In the genomic region with DNA sequence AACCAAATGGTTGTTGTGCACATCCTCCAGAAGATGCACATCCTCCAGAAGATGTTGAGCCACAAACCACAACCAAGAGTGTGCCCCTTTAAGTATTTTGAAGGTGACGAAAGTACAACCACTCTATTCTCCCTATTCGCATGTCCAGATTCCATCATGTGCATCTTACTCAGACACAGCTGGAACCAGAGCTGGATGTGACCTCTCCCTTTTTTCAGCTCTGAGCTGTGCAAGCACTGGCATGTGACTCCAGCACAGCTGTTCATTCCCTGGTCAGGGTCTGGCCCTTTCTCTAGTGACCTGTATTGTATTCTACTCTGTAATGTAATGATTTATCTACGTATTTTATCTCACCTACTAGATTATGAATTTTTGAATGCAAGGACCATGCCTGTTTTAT, we compare ENCODE assay signal across 15 cellular contexts. TPM values are rescaled to one million over a fixed set of nuclear protein-coding genes. Genes with fewer than 3 reads are reported as not detected.
A peak's percentile ranks its signal among the peaks of the same experiment; 100 is the strongest.
DNase-seq lines count a peak whose midpoint lies in the region; ATAC-seq and TF ChIP-seq lines count a peak whose summit lies in the region.
"Had no signal": no experiment of that assay in that cellular context is flagged by ENCODE, and none has a peak within 500 bp of the region (broad histone marks: within the 10 kb centered on the region; RNA-seq: fewer than 3 reads in every experiment).

No MANE protein-coding gene starts in this region.

- TF ChIP-seq POLR2A in gastroesophageal sphincter (IDR thresholded peaks at IDR 0.05) (no peak), gastrocnemius medialis (IDR thresholded peaks at IDR 0.05) (no peak), esophagus muscularis mucosa (IDR thresholded peaks at IDR 0.05; ENCODE audit: low read depth) (no peak)

- no peak for TF ChIP-seq EP300 in gastroesophageal sphincter (IDR thresholded peaks at IDR 0.05)
- no peak for TF ChIP-seq EP300 in esophagus muscularis mucosa (IDR thresholded peaks at IDR 0.05)

- H3K27ac ChIP-seq in gastroesophageal sphincter (no peak overlapping the region), gastrocnemius medialis (peak overlapping the region in 2 of 4 donors; percentile 47 to 49), esophagus muscularis mucosa (replicated peaks in 1 of 4) (no peak overlapping the region)
- H3K27ac ChIP-seq: foreskin keratinocyte, KMS-11 had no signal

- TF ChIP-seq CTCF in astrocyte of the spinal cord (IDR thresholded peaks at IDR 0.05; ENCODE audit: low read depth, low read length) (no peak), gastroesophageal sphincter (IDR thresholded peaks at IDR 0.05) (no peak), gastrocnemius medialis (IDR thresholded peaks at IDR 0.05 in 4 of 5, conservative IDR thresholded peaks at IDR 0.05 in 1 of 5) (no peak), esophagus muscularis mucosa (IDR thresholded peaks at IDR 0.05) (no peak)

- H3K4me3 ChIP-seq in astrocyte of the spinal cord (ENCODE audit: low read depth, low read length) (no peak overlapping the region), gastroesophageal sphincter (no peak overlapping the region), gastrocnemius medialis (no peak overlapping the region), esophagus muscularis mucosa (no peak overlapping the region)

- peak; percentile 79 for DNase-seq in HCEC 1CT
- peak; percentile 40 for DNase-seq in astrocyte of the spinal cord (ENCODE audit: low read depth, low spot score)
- peak; percentile 20 to 43 for DNase-seq in gastrocnemius medialis
- no peak for DNase-seq in amniotic stem cell (lab: John Stamatoyannopoulos, UW)
- DNase-seq in T1000 (lab: John Stamatoyannopoulos, UW): no peak
- DNase-seq in esophagus muscularis mucosa (ENCODE audit: extremely low spot score): no peak
- DNase-seq: CD4-positive, alpha-beta memory T cell; islet precursor cell; NCI-H1436 treated with DMSO at 0.1 percent for 48 hours; NCI-H446 treated with DMSO at 0.1 percent for 48 hours; stimulated activated CD4-positive, alpha-beta T cell treated with anti-CD3 and anti-CD28 coated beads, Interleukin-2, amount 100 ng/mL, for 48 hours had no signal

- H3K27me3 ChIP-seq in gastroesophageal sphincter: no peaks in the 10 kb centered on the region
- no peaks in the 10 kb centered on the region for H3K27me3 ChIP-seq in gastrocnemius medialis
- H3K27me3 ChIP-seq in esophagus muscularis mucosa: no peaks in the 10 kb centered on the region
- H3K27me3 ChIP-seq: foreskin keratinocyte had no signal

- in situ Hi-C loops in astrocyte of the spinal cord (cut with HindIII; ENCODE audit: low sequenced_read_pairs) (no loop called here), gastrocnemius medialis (cut with MboI; ENCODE audit: low sequenced_read_pairs in 4 of 4) (no loop called here)

- H3K4me1 ChIP-seq in gastroesophageal sphincter (no peaks in the 10 kb centered on the region), gastrocnemius medialis (peaks cover 3 to 17% of the 10 kb centered on the region in 2 donors), esophagus muscularis mucosa (no peaks in the 10 kb centered on the region)
- H3K4me1 ChIP-seq: foreskin keratinocyte had no signal

- H3K9me3 ChIP-seq in gastroesophageal sphincter (no peaks in the 10 kb centered on the region), gastrocnemius medialis (no peaks in the 10 kb centered on the region), esophagus muscularis mucosa (no peaks in the 10 kb centered on the region)

- peak; percentile 72 for ATAC-seq in gastroesophageal sphincter
- ATAC-seq in gastrocnemius medialis: peak; percentile 93 to 95
- ATAC-seq: foreskin keratinocyte, WTC11 had no signal

- intact Hi-C loops in gastrocnemius medialis (cut with DNase I; ENCODE audit: low total_unique reads) (loop anchor here (2.0 kb wide), 1 partner anchor 25 kb away; no protein-coding TSS in a partner anchor), esophagus muscularis mucosa (cut with DNase I) (no loop called here)

- H3K36me3 ChIP-seq in gastroesophageal sphincter: no peaks in the 10 kb centered on the region
- no peaks in the 10 kb centered on the region for H3K36me3 ChIP-seq in gastrocnemius medialis
- no peaks in the 10 kb centered on the region for H3K36me3 ChIP-seq in esophagus muscularis mucosa

- 53 to 69% methylated on average over 3 of the region's 3 CpGs for WGBS in gastroesophageal sphincter (ENCODE audit: low coverage in 1 of 2), 2 donors
- WGBS in esophagus muscularis mucosa: 79% methylated on average over 3 of the region's 3 CpGs

RNA-seq across cellular contexts. Expression of a gene that starts 29.3 kb away (rescaled TPM):
- total RNA-seq in gastroesophageal sphincter (10 to 100 TPM; 71.4 to 90.4 (median 80.9) TPM), gastrocnemius medialis (100 to 1,000 TPM in 1 of 4 donors, 10 to 100 TPM in 3; 41.4 to 112 (median 61.1) TPM), esophagus muscularis mucosa (10 to 100 TPM; 56.8 to 73.1 (median 69.1) TPM)

Comparison
In these comparisons a context has a peak if more than half of its experiments do, and no peak if none do; other contexts are left out.
1. DNase-seq: peak in HCEC 1CT (single experiment), astrocyte of the spinal cord (single experiment) and gastrocnemius medialis (2 of 2); none in amniotic stem cell (single experiment), T1000 (single experiment) and esophagus muscularis mucosa (single experiment).